ENCODE assay signal across 15 cellular contexts in the genomic region with DNA sequence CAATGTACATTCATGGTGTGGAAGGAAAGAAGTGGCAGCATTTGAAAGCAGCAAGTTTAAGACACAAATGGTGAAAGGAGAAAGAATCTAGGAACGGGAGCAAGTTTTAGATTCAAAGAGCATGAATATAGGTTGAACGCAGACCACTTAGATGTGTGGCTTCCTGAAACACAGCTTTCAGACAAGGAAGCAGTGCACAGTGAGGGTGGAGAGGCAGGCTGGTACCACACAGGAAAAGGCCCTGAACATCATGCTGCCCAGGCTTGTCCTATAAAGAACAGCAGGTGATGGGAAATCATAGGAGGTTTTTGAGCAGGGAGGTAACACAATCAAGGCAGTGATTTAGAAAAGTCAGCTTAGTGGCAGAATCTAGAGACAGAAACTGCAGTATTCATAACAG.
"Had no signal": no experiment of that assay in that cellular context is flagged by ENCODE, and none has a peak within 500 bp of the region (broad histone marks: within the 10 kb centered on the region; RNA-seq: fewer than 3 reads in every experiment).

No MANE protein-coding gene starts in this region.

- H3K9me3 Mint-ChIP-seq: activated CD4-positive, alpha-beta T cell treated with anti-CD3 and anti-CD28 coated beads, Interleukin-2, amount 10 ng/mL, durations not matched to agents 24 days and 14 days; memory B cell; nephron progenitor cell; stimulated activated naive CD8-positive, alpha-beta T cell treated with anti-CD3 and anti-CD28 coated beads, Interleukin-15, Interleukin-2, amounts not matched to agents 100 ng/mL and 50 ng/mL, for 24 hours had no signal

- H3K4me3 Mint-ChIP-seq: activated CD4-positive, alpha-beta T cell treated with anti-CD3 and anti-CD28 coated beads, Interleukin-2, amount 10 ng/mL, durations not matched to agents 24 days and 14 days; memory B cell; nephron progenitor cell; stimulated activated naive CD8-positive, alpha-beta T cell treated with anti-CD3 and anti-CD28 coated beads, Interleukin-15, Interleukin-2, amounts not matched to agents 100 ng/mL and 50 ng/mL, for 24 hours had no signal

- H3K27me3 ChIP-seq: cardiac muscle cell, colonic mucosa, heart left ventricle, left lung, SJCRH30 had no signal

- H3K4me1 Mint-ChIP-seq: memory B cell, nephron progenitor cell had no signal

- H3K4me1 ChIP-seq: colonic mucosa, SJCRH30, upper lobe of left lung had no signal

- H3K27me3 Mint-ChIP-seq: activated CD4-positive, alpha-beta T cell treated with anti-CD3 and anti-CD28 coated beads, Interleukin-2, amount 10 ng/mL, durations not matched to agents 24 days and 14 days; memory B cell; stimulated activated naive CD8-positive, alpha-beta T cell treated with anti-CD3 and anti-CD28 coated beads, Interleukin-15, Interleukin-2, amounts not matched to agents 100 ng/mL and 50 ng/mL, for 24 hours had no signal

- ATAC-seq: heart left ventricle, left lung had no signal

- H3K4me3 ChIP-seq: cardiac muscle cell, colonic mucosa, heart left ventricle, left lung, SJCRH30, upper lobe of left lung had no signal

- H3K27ac ChIP-seq: cardiac muscle cell, colonic mucosa, heart left ventricle, left lung, SJCRH30, upper lobe of left lung, WERI-Rb-1 had no signal

- H3K36me3 ChIP-seq: colonic mucosa had no signal

- H3K9me3 ChIP-seq: colonic mucosa, heart left ventricle, left lung, SJCRH30, upper lobe of left lung had no signal

- H3K27ac Mint-ChIP-seq: activated CD4-positive, alpha-beta T cell treated with anti-CD3 and anti-CD28 coated beads, Interleukin-2, amount 10 ng/mL, durations not matched to agents 24 days and 14 days; memory B cell; stimulated activated naive CD8-positive, alpha-beta T cell treated with anti-CD3 and anti-CD28 coated beads, Interleukin-15, Interleukin-2, amounts not matched to agents 100 ng/mL and 50 ng/mL, for 24 hours had no signal

- DNase-seq: activated CD4-positive, alpha-beta T cell treated with anti-CD3 and anti-CD28 coated beads, Interleukin-2, amount 10 ng/mL, durations not matched to agents 24 days and 14 days; activated CD8-positive, alpha-beta memory T cell treated with anti-CD3 and anti-CD28 coated beads, Interleukin-2, amount 50 U/mL, for 4 hours; activated naive CD4-positive, alpha-beta T cell treated with anti-CD3 and anti-CD28 coated beads, Interleukin-2, amount 50 U/mL, for 16 hours; colonic mucosa; foreskin melanocyte; heart left ventricle; left lung; nephron progenitor cell; SJCRH30; stimulated activated CD4-positive, alpha-beta T cell treated with anti-CD3 and anti-CD28 coated beads, Interleukin-12 subunit alpha, Interleukin-12 subunit beta, amount 100 ng/mL, for 4 hours; upper lobe of left lung; WERI-Rb-1 had no signal
